Comparison of ENCODE assay signal across 1 cellular context in the genomic region with DNA sequence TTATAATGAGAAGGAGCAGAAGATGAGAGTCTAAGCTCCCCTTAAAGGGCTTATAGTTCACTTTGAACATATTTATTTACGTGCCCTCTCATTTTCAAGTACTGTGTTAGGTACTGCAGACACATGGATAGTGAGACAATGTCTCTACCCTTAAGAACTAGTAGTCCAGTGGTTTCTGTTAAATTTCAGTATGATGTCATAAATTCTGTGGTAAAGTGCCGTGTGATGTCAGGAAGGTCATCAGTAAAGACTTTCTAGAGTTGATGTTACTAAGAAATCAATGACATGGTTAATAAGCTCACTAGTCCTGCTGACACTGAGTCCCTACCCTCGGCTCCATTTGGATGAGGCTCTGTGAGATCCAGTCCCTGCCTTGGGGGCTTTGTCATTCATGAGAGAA.
TF ChIP-seq lines count a peak whose summit lies in the region.

No MANE protein-coding gene starts in this region.

TF ChIP-seq in GM12878, 131 proteins besides CTCF, POLR2A, EP300 and RAD21 (continued from another document and continues in another):
- TF ChIP-seq, protein P1, sequence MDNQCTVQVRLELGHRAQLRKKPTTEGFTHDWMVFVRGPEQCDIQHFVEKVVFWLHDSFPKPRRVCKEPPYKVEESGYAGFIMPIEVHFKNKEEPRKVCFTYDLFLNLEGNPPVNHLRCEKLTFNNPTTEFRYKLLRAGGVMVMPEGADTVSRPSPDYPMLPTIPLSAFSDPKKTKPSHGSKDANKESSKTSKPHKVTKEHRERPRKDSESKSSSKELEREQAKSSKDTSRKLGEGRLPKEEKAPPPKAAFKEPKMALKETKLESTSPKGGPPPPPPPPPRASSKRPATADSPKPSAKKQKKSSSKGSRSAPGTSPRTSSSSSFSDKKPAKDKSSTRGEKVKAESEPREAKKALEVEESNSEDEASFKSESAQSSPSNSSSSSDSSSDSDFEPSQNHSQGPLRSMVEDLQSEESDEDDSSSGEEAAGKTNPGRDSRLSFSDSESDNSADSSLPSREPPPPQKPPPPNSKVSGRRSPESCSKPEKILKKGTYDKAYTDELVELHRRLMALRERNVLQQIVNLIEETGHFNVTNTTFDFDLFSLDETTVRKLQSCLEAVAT (IDR thresholded peaks at IDR 0.05): no peak
- TF ChIP-seq RCOR1 (conservative IDR thresholded peaks at IDR 0.05; ENCODE audit: low read depth, low read length) (no peak), ESRRA (IDR thresholded peaks at IDR 0.05; ENCODE audit: low read length) (no peak), PAX5 (IDR thresholded peaks at IDR 0.05; ENCODE audit: borderline replicate concordance, low read depth, low read length) (no peak), ZNF592 (IDR thresholded peaks at IDR 0.05) (no peak), NR2F1 (conservative IDR thresholded peaks at IDR 0.05) (peak; percentile 51; the same call in 1 of the 2 replicates), ZBTB11 (CRISPR knock-in tag; IDR thresholded peaks at IDR 0.05) (no peak), SUZ12 (IDR thresholded peaks at IDR 0.05; ENCODE audit: unreplicated experiment) (no peak), CREB1 (IDR thresholded peaks at IDR 0.05; ENCODE audit: low read depth) (peak; percentile 95), CEBPB (IDR thresholded peaks at IDR 0.05; ENCODE audit: borderline replicate concordance in 1 of 2, low read depth in 2 of 2, low read length in 2 of 2) (0 out of 4 replicates have a peak, but pooled peaks of 1 of the 2 experiments have one; percentile 12), RB1 (IDR thresholded peaks at IDR 0.05; ENCODE audit: borderline replicate concordance) (no peak), ZNF384 (IDR thresholded peaks at IDR 0.05; ENCODE audit: borderline replicate concordance, low read depth, low read length) (no peak), BACH1 (IDR thresholded peaks at IDR 0.05; ENCODE audit: borderline replicate concordance) (no peak), FOXM1 (IDR thresholded peaks at IDR 0.05; ENCODE audit: low read depth, low read length) (peak; percentile 58; the same call in 1 of the 2 replicates), SMAD5 (IDR thresholded peaks at IDR 0.05; ENCODE audit: low read depth) (no peak), MXI1 (IDR thresholded peaks at IDR 0.05; ENCODE audit: low read depth, low read length) (no peak)
- TF ChIP-seq, protein P2, sequence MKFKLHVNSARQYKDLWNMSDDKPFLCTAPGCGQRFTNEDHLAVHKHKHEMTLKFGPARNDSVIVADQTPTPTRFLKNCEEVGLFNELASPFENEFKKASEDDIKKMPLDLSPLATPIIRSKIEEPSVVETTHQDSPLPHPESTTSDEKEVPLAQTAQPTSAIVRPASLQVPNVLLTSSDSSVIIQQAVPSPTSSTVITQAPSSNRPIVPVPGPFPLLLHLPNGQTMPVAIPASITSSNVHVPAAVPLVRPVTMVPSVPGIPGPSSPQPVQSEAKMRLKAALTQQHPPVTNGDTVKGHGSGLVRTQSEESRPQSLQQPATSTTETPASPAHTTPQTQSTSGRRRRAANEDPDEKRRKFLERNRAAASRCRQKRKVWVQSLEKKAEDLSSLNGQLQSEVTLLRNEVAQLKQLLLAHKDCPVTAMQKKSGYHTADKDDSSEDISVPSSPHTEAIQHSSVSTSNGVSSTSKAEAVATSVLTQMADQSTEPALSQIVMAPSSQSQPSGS (IDR thresholded peaks at IDR 0.05; ENCODE audit: low read length): peak; percentile 77
- TF ChIP-seq, protein P3, sequence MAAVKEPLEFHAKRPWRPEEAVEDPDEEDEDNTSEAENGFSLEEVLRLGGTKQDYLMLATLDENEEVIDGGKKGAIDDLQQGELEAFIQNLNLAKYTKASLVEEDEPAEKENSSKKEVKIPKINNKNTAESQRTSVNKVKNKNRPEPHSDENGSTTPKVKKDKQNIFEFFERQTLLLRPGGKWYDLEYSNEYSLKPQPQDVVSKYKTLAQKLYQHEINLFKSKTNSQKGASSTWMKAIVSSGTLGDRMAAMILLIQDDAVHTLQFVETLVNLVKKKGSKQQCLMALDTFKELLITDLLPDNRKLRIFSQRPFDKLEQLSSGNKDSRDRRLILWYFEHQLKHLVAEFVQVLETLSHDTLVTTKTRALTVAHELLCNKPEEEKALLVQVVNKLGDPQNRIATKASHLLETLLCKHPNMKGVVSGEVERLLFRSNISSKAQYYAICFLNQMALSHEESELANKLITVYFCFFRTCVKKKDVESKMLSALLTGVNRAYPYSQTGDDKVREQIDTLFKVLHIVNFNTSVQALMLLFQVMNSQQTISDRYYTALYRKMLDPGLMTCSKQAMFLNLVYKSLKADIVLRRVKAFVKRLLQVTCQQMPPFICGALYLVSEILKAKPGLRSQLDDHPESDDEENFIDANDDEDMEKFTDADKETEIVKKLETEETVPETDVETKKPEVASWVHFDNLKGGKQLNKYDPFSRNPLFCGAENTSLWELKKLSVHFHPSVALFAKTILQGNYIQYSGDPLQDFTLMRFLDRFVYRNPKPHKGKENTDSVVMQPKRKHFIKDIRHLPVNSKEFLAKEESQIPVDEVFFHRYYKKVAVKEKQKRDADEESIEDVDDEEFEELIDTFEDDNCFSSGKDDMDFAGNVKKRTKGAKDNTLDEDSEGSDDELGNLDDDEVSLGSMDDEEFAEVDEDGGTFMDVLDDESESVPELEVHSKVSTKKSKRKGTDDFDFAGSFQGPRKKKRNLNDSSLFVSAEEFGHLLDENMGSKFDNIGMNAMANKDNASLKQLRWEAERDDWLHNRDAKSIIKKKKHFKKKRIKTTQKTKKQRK (IDR thresholded peaks at IDR 0.05; ENCODE audit: low read depth, low read length): no peak
- TF ChIP-seq, protein P4, sequence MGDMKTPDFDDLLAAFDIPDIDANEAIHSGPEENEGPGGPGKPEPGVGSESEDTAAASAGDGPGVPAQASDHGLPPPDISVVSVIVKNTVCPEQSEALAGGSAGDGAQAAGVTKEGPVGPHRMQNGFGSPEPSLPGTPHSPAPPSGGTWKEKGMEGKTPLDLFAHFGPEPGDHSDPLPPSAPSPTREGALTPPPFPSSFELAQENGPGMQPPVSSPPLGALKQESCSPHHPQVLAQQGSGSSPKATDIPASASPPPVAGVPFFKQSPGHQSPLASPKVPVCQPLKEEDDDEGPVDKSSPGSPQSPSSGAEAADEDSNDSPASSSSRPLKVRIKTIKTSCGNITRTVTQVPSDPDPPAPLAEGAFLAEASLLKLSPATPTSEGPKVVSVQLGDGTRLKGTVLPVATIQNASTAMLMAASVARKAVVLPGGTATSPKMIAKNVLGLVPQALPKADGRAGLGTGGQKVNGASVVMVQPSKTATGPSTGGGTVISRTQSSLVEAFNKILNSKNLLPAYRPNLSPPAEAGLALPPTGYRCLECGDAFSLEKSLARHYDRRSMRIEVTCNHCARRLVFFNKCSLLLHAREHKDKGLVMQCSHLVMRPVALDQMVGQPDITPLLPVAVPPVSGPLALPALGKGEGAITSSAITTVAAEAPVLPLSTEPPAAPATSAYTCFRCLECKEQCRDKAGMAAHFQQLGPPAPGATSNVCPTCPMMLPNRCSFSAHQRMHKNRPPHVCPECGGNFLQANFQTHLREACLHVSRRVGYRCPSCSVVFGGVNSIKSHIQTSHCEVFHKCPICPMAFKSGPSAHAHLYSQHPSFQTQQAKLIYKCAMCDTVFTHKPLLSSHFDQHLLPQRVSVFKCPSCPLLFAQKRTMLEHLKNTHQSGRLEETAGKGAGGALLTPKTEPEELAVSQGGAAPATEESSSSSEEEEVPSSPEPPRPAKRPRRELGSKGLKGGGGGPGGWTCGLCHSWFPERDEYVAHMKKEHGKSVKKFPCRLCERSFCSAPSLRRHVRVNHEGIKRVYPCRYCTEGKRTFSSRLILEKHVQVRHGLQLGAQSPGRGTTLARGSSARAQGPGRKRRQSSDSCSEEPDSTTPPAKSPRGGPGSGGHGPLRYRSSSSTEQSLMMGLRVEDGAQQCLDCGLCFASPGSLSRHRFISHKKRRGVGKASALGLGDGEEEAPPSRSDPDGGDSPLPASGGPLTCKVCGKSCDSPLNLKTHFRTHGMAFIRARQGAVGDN (IDR thresholded peaks at IDR 0.05): no peak
- TF ChIP-seq, protein P5, sequence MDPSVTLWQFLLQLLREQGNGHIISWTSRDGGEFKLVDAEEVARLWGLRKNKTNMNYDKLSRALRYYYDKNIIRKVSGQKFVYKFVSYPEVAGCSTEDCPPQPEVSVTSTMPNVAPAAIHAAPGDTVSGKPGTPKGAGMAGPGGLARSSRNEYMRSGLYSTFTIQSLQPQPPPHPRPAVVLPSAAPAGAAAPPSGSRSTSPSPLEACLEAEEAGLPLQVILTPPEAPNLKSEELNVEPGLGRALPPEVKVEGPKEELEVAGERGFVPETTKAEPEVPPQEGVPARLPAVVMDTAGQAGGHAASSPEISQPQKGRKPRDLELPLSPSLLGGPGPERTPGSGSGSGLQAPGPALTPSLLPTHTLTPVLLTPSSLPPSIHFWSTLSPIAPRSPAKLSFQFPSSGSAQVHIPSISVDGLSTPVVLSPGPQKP (IDR thresholded peaks at IDR 0.05; ENCODE audit: low read depth, low read length): no peak
- TF ChIP-seq, protein P6, sequence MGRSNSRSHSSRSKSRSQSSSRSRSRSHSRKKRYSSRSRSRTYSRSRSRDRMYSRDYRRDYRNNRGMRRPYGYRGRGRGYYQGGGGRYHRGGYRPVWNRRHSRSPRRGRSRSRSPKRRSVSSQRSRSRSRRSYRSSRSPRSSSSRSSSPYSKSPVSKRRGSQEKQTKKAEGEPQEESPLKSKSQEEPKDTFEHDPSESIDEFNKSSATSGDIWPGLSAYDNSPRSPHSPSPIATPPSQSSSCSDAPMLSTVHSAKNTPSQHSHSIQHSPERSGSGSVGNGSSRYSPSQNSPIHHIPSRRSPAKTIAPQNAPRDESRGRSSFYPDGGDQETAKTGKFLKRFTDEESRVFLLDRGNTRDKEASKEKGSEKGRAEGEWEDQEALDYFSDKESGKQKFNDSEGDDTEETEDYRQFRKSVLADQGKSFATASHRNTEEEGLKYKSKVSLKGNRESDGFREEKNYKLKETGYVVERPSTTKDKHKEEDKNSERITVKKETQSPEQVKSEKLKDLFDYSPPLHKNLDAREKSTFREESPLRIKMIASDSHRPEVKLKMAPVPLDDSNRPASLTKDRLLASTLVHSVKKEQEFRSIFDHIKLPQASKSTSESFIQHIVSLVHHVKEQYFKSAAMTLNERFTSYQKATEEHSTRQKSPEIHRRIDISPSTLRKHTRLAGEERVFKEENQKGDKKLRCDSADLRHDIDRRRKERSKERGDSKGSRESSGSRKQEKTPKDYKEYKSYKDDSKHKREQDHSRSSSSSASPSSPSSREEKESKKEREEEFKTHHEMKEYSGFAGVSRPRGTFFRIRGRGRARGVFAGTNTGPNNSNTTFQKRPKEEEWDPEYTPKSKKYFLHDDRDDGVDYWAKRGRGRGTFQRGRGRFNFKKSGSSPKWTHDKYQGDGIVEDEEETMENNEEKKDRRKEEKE (IDR thresholded peaks at IDR 0.05): no peak
- TF ChIP-seq, protein P7, sequence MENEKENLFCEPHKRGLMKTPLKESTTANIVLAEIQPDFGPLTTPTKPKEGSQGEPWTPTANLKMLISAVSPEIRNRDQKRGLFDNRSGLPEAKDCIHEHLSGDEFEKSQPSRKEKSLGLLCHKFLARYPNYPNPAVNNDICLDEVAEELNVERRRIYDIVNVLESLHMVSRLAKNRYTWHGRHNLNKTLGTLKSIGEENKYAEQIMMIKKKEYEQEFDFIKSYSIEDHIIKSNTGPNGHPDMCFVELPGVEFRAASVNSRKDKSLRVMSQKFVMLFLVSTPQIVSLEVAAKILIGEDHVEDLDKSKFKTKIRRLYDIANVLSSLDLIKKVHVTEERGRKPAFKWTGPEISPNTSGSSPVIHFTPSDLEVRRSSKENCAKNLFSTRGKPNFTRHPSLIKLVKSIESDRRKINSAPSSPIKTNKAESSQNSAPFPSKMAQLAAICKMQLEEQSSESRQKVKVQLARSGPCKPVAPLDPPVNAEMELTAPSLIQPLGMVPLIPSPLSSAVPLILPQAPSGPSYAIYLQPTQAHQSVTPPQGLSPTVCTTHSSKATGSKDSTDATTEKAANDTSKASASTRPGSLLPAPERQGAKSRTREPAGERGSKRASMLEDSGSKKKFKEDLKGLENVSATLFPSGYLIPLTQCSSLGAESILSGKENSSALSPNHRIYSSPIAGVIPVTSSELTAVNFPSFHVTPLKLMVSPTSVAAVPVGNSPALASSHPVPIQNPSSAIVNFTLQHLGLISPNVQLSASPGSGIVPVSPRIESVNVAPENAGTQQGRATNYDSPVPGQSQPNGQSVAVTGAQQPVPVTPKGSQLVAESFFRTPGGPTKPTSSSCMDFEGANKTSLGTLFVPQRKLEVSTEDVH (IDR thresholded peaks at IDR 0.05; ENCODE audit: low read depth, partially characterized antibody): no peak
